ENCODE assay signal across 8 cellular contexts in the genomic region with DNA sequence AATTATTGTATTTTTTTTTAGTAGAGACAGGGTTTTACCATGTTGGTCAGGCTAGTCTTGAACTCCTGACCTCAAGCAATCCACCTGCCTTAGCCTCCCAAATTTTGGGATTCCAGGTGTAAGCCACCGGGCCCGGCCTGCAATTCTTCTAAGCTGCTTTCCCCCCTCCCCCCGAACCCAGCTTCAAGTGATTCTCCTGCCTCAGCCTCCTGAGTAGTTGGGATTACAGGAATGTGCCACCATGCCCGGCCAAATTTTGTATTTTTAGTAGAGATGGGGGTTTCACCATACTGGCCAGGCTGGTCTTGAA. TPM values are rescaled to one million over a fixed set of nuclear protein-coding genes. Genes with fewer than 3 reads are reported as not detected.
DNase-seq lines count a peak whose midpoint lies in the region; ATAC-seq and TF ChIP-seq lines count a peak whose summit lies in the region.
"Not testable (repeated sequence)": the region's sequence is repeated elsewhere in the genome, so short reads cannot be mapped to it uniquely, and the experiment has no call there.

No MANE protein-coding gene starts in this region.

- peaks cover 23% of the 10 kb centered on the region for H3K27me3 Mint-ChIP-seq in CD4-positive, CD25-positive, alpha-beta regulatory T cell
- peaks cover 21% of the 10 kb centered on the region for H3K27me3 Mint-ChIP-seq in activated CD4-positive, alpha-beta T cell treated with anti-CD3 and anti-CD28 coated beads, Interleukin-2, amount 10 ng/mL, durations not matched to agents 24 days and 14 days
- H3K27me3 Mint-ChIP-seq in activated T-helper 2 cell treated with anti-CD3 and anti-CD28 coated beads, Interferon-gamma antibody, Interleukin-2, Interleukin-4, amounts not matched to agents 10 μg/mL and 5 μg/mL and 100 μg/mL, durations not matched to agents 14 hours and 24 hours and 36 hours (ENCODE audit: low read depth) = peaks cover 13% of the 10 kb centered on the region
- H3K27me3 Mint-ChIP-seq in effector memory CD8-positive, alpha-beta T cell = peaks cover 13 to 23% of the 10 kb centered on the region in 2 donors

- not testable (repeated sequence) for H4K8ac ChIP-seq in neuronal stem cell (ENCODE audit: low read depth, low read length)

- peaks cover 31% of the 10 kb centered on the region for H3K4me1 ChIP-seq in CD4-positive, CD25-positive, alpha-beta regulatory T cell (ENCODE audit: control insufficient read depth, insufficient read depth, low read length, poor library complexity, severe bottlenecking)
- H3K4me1 ChIP-seq in DND-41 (ENCODE audit: insufficient read depth, low read length) = peaks cover 25% of the 10 kb centered on the region
- not testable (repeated sequence) for H3K4me1 ChIP-seq in neuronal stem cell (ENCODE audit: control insufficient read depth in 2 of 2, insufficient read depth in 1 of 2, low read depth in 1 of 2, low read length in 2 of 2); stomach

- not testable (repeated sequence) for DNase-seq in CD4-positive, CD25-positive, alpha-beta regulatory T cell; DND-41; activated CD4-positive, alpha-beta T cell treated with anti-CD3 and anti-CD28 coated beads, Interleukin-2, amount 10 ng/mL, durations not matched to agents 24 days and 14 days; effector memory CD8-positive, alpha-beta T cell; neuronal stem cell (ENCODE audit: low spot score)
- DNase-seq in activated T-helper 2 cell treated with anti-CD3 and anti-CD28 coated beads, Interferon-gamma antibody, Interleukin-2, Interleukin-4, amounts not matched to agents 10 μg/mL and 5 μg/mL and 100 μg/mL, durations not matched to agents 14 hours and 24 hours and 36 hours (ENCODE audit: low spot score) = peak; percentile 6
- DNase-seq in mesenteric fat pad (ENCODE audit: low spot score) = peak; percentile 67
- DNase-seq in stomach = peak; percentile 18

- H3K79me1 ChIP-seq in neuronal stem cell (ENCODE audit: low read depth, low read length) = not testable (repeated sequence)

- H3K14ac ChIP-seq in neuronal stem cell (ENCODE audit: low read length) = not testable (repeated sequence)

- intact Hi-C loops in activated CD4-positive, alpha-beta T cell treated with anti-CD3 and anti-CD28 coated beads, Interleukin-2, amount 10 ng/mL, durations not matched to agents 24 days and 14 days (cut with micrococcal nuclease) = loop anchor here (2.0 to 10.0 kb wide), 3 partner anchors 177 to 367 kb away; no protein-coding TSS in a partner anchor
- intact Hi-C loops in activated T-helper 2 cell treated with anti-CD3 and anti-CD28 coated beads, Interferon-gamma antibody, Interleukin-2, Interleukin-4, amounts not matched to agents 10 μg/mL and 5 μg/mL and 100 μg/mL, durations not matched to agents 14 hours and 24 hours and 36 hours (cut with micrococcal nuclease) = loop anchor here (5.0 kb wide), 2 partner anchors 150 to 180 kb away; a partner anchor contains a TSS
- intact Hi-C loops in stomach (cut with DNase I; ENCODE audit: low total_unique reads) = not testable (repeated sequence)

- not testable (repeated sequence) for H2AK5ac ChIP-seq in neuronal stem cell (ENCODE audit: low read depth, low read length)

- not testable (repeated sequence) for H2BK120ac ChIP-seq in neuronal stem cell (ENCODE audit: low read depth, low read length)

- H3K4me1 Mint-ChIP-seq in CD4-positive, CD25-positive, alpha-beta regulatory T cell = peaks cover 0 to 38% (median 23%) of the 10 kb centered on the region in 4 donors
- H3K4me1 Mint-ChIP-seq in activated CD4-positive, alpha-beta T cell treated with anti-CD3 and anti-CD28 coated beads, Interleukin-2, amount 10 ng/mL, durations not matched to agents 24 days and 14 days = peaks cover 25% of the 10 kb centered on the region
- peaks cover 20% of the 10 kb centered on the region for H3K4me1 Mint-ChIP-seq in activated T-helper 2 cell treated with anti-CD3 and anti-CD28 coated beads, Interferon-gamma antibody, Interleukin-2, Interleukin-4, amounts not matched to agents 10 μg/mL and 5 μg/mL and 100 μg/mL, durations not matched to agents 14 hours and 24 hours and 36 hours (ENCODE audit: low read depth)
- H3K4me1 Mint-ChIP-seq in effector memory CD8-positive, alpha-beta T cell (ENCODE audit: low read depth in 2 of 2) = peaks cover 24 to 28% of the 10 kb centered on the region in 2 donors

- peak overlapping the region; percentile 63 to 85 (median 70) for H3K27ac Mint-ChIP-seq in CD4-positive, CD25-positive, alpha-beta regulatory T cell
- H3K27ac Mint-ChIP-seq in activated CD4-positive, alpha-beta T cell treated with anti-CD3 and anti-CD28 coated beads, Interleukin-2, amount 10 ng/mL, durations not matched to agents 24 days and 14 days; activated T-helper 2 cell treated with anti-CD3 and anti-CD28 coated beads, Interferon-gamma antibody, Interleukin-2, Interleukin-4, amounts not matched to agents 10 μg/mL and 5 μg/mL and 100 μg/mL, durations not matched to agents 14 hours and 24 hours and 36 hours; effector memory CD8-positive, alpha-beta T cell: not testable (repeated sequence)

- H3K18ac ChIP-seq in neuronal stem cell (ENCODE audit: low read length) = not testable (repeated sequence)

- not testable (repeated sequence) for H3K4me3 ChIP-seq in CD4-positive, CD25-positive, alpha-beta regulatory T cell (ENCODE audit: low read depth, low read length); DND-41 (ENCODE audit: low read depth in 1 of 2, low read length in 2 of 2); neuronal stem cell (ENCODE audit: low read length in 2 of 2); stomach

- not testable (repeated sequence) for H3K9me3 Mint-ChIP-seq in CD4-positive, CD25-positive, alpha-beta regulatory T cell; activated CD4-positive, alpha-beta T cell treated with anti-CD3 and anti-CD28 coated beads, Interleukin-2, amount 10 ng/mL, durations not matched to agents 24 days and 14 days; activated T-helper 2 cell treated with anti-CD3 and anti-CD28 coated beads, Interferon-gamma antibody, Interleukin-2, Interleukin-4, amounts not matched to agents 10 μg/mL and 5 μg/mL and 100 μg/mL, durations not matched to agents 14 hours and 24 hours and 36 hours; effector memory CD8-positive, alpha-beta T cell

- not testable (repeated sequence) for H4K91ac ChIP-seq in neuronal stem cell (ENCODE audit: low read depth, low read length, poor library complexity)

- H3K9ac ChIP-seq in DND-41 (ENCODE audit: low read depth, low read length); neuronal stem cell (ENCODE audit: low read depth, low read length, poor library complexity): not testable (repeated sequence)

- H3K9me3 ChIP-seq in CD4-positive, CD25-positive, alpha-beta regulatory T cell (ENCODE audit: control insufficient read depth in 2 of 2, low read length in 2 of 2); DND-41 (ENCODE audit: insufficient read depth, low read length, severe bottlenecking); neuronal stem cell (replicated peaks in 1 of 2; ENCODE audit: control insufficient read depth in 2 of 2, insufficient read depth in 1 of 2, low read depth in 1 of 2, low read length in 2 of 2); stomach: not testable (repeated sequence)

- not testable (repeated sequence) for H3K36me3 Mint-ChIP-seq in CD4-positive, CD25-positive, alpha-beta regulatory T cell; activated T-helper 2 cell treated with anti-CD3 and anti-CD28 coated beads, Interferon-gamma antibody, Interleukin-2, Interleukin-4, amounts not matched to agents 10 μg/mL and 5 μg/mL and 100 μg/mL, durations not matched to agents 14 hours and 24 hours and 36 hours (ENCODE audit: low read depth)
- peaks cover 15% of the 10 kb centered on the region for H3K36me3 Mint-ChIP-seq in activated CD4-positive, alpha-beta T cell treated with anti-CD3 and anti-CD28 coated beads, Interleukin-2, amount 10 ng/mL, durations not matched to agents 24 days and 14 days (ENCODE audit: low read depth)
- peaks cover 21% of the 10 kb centered on the region for H3K36me3 Mint-ChIP-seq in effector memory CD8-positive, alpha-beta T cell (ENCODE audit: insufficient read depth)

- not testable (repeated sequence) for H3K36me3 ChIP-seq in CD4-positive, CD25-positive, alpha-beta regulatory T cell (ENCODE audit: control insufficient read depth, insufficient read depth, low read length); DND-41 (ENCODE audit: insufficient read depth, low read length); stomach
- H3K36me3 ChIP-seq in neuronal stem cell (replicated peaks in 1 of 2; ENCODE audit: control insufficient read depth in 2 of 2, insufficient read depth in 2 of 2, low read length in 2 of 2) = peaks cover 2 to 12% of the 10 kb centered on the region in 2 donors

- H3K23ac ChIP-seq in neuronal stem cell (ENCODE audit: low read depth, low read length, poor library complexity) = peak overlapping the region; percentile 81

- TF ChIP-seq POLR2A in stomach (IDR thresholded peaks at IDR 0.05) = not testable (repeated sequence)

- peak overlapping the region; percentile 44; the same call in 1 of the 2 replicates for H3K4me2 ChIP-seq in DND-41 (ENCODE audit: insufficient read depth, low read length)
- H3K4me2 ChIP-seq in neuronal stem cell (ENCODE audit: insufficient read depth, low read length, poor library complexity, severe bottlenecking) = not testable (repeated sequence)

- H2BK15ac ChIP-seq in neuronal stem cell (ENCODE audit: low read length) = not testable (repeated sequence)

- not testable (repeated sequence) for H4K20me1 ChIP-seq in DND-41 (ENCODE audit: insufficient read depth, low read length)

- not testable (repeated sequence) for H3K27me3 ChIP-seq in CD4-positive, CD25-positive, alpha-beta regulatory T cell (ENCODE audit: control insufficient read depth, insufficient read depth, low read length); DND-41 (ENCODE audit: insufficient read depth, low read length, poor library complexity); neuronal stem cell (ENCODE audit: control insufficient read depth in 3 of 3, insufficient read depth in 3 of 3, low read depth in 1 of 3, low read length in 3 of 3)
- peaks cover 2 to 58% (median 28%) of the 10 kb centered on the region in 3 donors for H3K27me3 ChIP-seq in stomach

- H2AFZ ChIP-seq in DND-41 (ENCODE audit: low read depth, low read length); neuronal stem cell (ENCODE audit: low read length): not testable (repeated sequence)

- not testable (repeated sequence) for TF ChIP-seq CTCF in DND-41 (IDR thresholded peaks at IDR 0.05; ENCODE audit: borderline replicate concordance, extremely low read depth, low read length, poor library complexity, severe bottlenecking); stomach (IDR thresholded peaks at IDR 0.05)

- TF ChIP-seq EP300 in stomach (IDR thresholded peaks at IDR 0.05) = not testable (repeated sequence)

- peak overlapping the region in 3 of 4 donors; percentile 68 to 85 (median 77) for H3K4me3 Mint-ChIP-seq in CD4-positive, CD25-positive, alpha-beta regulatory T cell
- H3K4me3 Mint-ChIP-seq in activated CD4-positive, alpha-beta T cell treated with anti-CD3 and anti-CD28 coated beads, Interleukin-2, amount 10 ng/mL, durations not matched to agents 24 days and 14 days = peak overlapping the region; percentile 69
- H3K4me3 Mint-ChIP-seq in activated T-helper 2 cell treated with anti-CD3 and anti-CD28 coated beads, Interferon-gamma antibody, Interleukin-2, Interleukin-4, amounts not matched to agents 10 μg/mL and 5 μg/mL and 100 μg/mL, durations not matched to agents 14 hours and 24 hours and 36 hours (ENCODE audit: low read depth) = not testable (repeated sequence)
- peak overlapping the region; percentile 63 to 73 for H3K4me3 Mint-ChIP-seq in effector memory CD8-positive, alpha-beta T cell

- H3K4ac ChIP-seq in neuronal stem cell (ENCODE audit: low read length) = not testable (repeated sequence)

- not testable (repeated sequence) for H2BK12ac ChIP-seq in neuronal stem cell (ENCODE audit: low read length)

- not testable (repeated sequence) for H3K79me2 ChIP-seq in DND-41 (ENCODE audit: insufficient read depth, low read length)

- H2BK5ac ChIP-seq in neuronal stem cell (ENCODE audit: low read length) = not testable (repeated sequence)

- H3K27ac ChIP-seq in CD4-positive, CD25-positive, alpha-beta regulatory T cell (ENCODE audit: insufficient read depth, low read length, poor library complexity, severe bottlenecking); DND-41 (ENCODE audit: low read length); neuronal stem cell (replicated peaks; ENCODE audit: low read length); stomach: not testable (repeated sequence)

- WGBS in neuronal stem cell (ENCODE audit: extremely low coverage in 2 of 2, insufficient read length in 2 of 2, insufficient replicate concordance in 1 of 2), 2 donors = no CpG with 5 or more reads among the region's 4 CpGs
- 90 to 97% (median 94%) methylated on average over 4 of the region's 4 CpGs for WGBS in stomach, 5 donors

- not testable (repeated sequence) for ATAC-seq in CD4-positive, CD25-positive, alpha-beta regulatory T cell (ENCODE audit: low read depth in 2 of 2); DND-41 (ENCODE audit: insufficient read depth, low read depth); effector memory CD8-positive, alpha-beta T cell (replicated peaks)

RNA-seq across cellular contexts. Expression of a gene that starts 47.1 kb away (rescaled TPM):
- total RNA-seq in CD4-positive, CD25-positive, alpha-beta regulatory T cell = 18.4 TPM
- polyA plus RNA-seq in CD4-positive, CD25-positive, alpha-beta regulatory T cell = 1 to 10 TPM; 5.7 to 8.8 (median 7.4) TPM
- total RNA-seq in activated CD4-positive, alpha-beta T cell treated with anti-CD3 and anti-CD28 coated beads, Interleukin-2, amount 10 ng/mL, durations not matched to agents 24 days and 14 days = 73.5 and 75.1 TPM in 2 replicates
- 62.2 and 65.6 TPM in 2 replicates for total RNA-seq in activated T-helper 2 cell treated with anti-CD3 and anti-CD28 coated beads, Interferon-gamma antibody, Interleukin-2, Interleukin-4, amounts not matched to agents 10 μg/mL and 5 μg/mL and 100 μg/mL, durations not matched to agents 14 hours and 24 hours and 36 hours
- total RNA-seq in mesenteric fat pad (18.6 TPM), stomach (100 to 1,000 TPM in 1 of 5 donors, 10 to 100 TPM in 2, 1 to 10 TPM in 2; 7.6 to 285 (median 21.5) TPM)
- 6.2 TPM for polyA plus RNA-seq in neuronal stem cell (2013, experiment 1 of 2)
- 6.2 TPM for polyA plus RNA-seq in neuronal stem cell (2013, experiment 2 of 2)
- polyA plus RNA-seq in stomach = 10 to 100 TPM in 1 of 3 donors, 1 to 10 TPM in 2; 7.5 to 10.4 (median 7.8) TPM
